ENCODE assay signal across 2 cellular contexts in the genomic region with DNA sequence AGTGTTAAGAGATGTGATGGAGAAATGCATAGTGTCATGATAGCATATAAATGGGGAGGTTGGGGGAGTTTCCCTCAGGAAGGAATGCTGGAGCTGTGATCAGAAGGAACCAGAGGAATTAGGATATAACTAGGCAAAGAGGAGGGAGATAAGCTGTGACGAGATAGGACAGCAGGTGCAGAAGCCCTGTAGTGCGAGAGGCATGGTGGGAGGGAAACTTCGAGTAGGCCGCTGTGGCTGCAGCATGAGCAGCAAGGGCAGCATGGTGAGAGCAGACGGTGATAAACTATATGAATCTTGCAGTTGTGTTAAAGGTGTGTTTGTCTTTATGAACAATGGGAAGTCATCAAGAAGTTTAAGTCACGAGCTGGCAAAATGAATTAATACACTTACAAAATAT.
TF ChIP-seq lines count a peak whose summit lies in the region.

No MANE protein-coding gene starts in this region.

TF ChIP-seq in H1, 55 proteins besides CTCF, POLR2A, EP300 and RAD21:
- TF ChIP-seq CREB1 (IDR thresholded peaks at IDR 0.05) (0 out of 2 replicates have a peak, but pooled peaks have one; percentile 12), EZH2 (IDR thresholded peaks at IDR 0.05; ENCODE audit: low read depth, low read length, severe bottlenecking) (no peak), E2F6 (IDR thresholded peaks at IDR 0.05) (peak; percentile 86), SP4 (IDR thresholded peaks at IDR 0.05; ENCODE audit: low read length) (no peak), HDAC2 (IDR thresholded peaks at IDR 0.05; ENCODE audit: borderline replicate concordance in 1 of 2, low read depth in 2 of 2, low read length in 2 of 2) (no peak), POLR2AphosphoS5 (IDR thresholded peaks at IDR 0.05; ENCODE audit: low read depth, low read length) (peak; percentile 67), JUN (IDR thresholded peaks at IDR 0.05; ENCODE audit: low read depth, low read length) (no peak), ZNF274 (IDR thresholded peaks at IDR 0.05; ENCODE audit: borderline replicate concordance, extremely low read depth, low read length) (no peak), CBX5 (IDR thresholded peaks at IDR 0.05; ENCODE audit: low read depth, low read length) (no peak), SIRT6 (IDR thresholded peaks at IDR 0.05; ENCODE audit: low read length) (no peak), NRF1 (IDR thresholded peaks at IDR 0.05; ENCODE audit: low read depth, low read length) (no peak), CEBPB (IDR thresholded peaks at IDR 0.05; ENCODE audit: low read depth, low read length) (no peak), TAF1 (IDR thresholded peaks at IDR 0.05; ENCODE audit: low read depth, low read length) (no peak), SUZ12 (IDR thresholded peaks at IDR 0.05; ENCODE audit: low read length) (no peak), MAFK (IDR thresholded peaks at IDR 0.05; ENCODE audit: low read depth, low read length) (no peak), KDM1A (IDR thresholded peaks at IDR 0.05; ENCODE audit: borderline replicate concordance, low read length) (no peak)
- TF ChIP-seq, protein P1, sequence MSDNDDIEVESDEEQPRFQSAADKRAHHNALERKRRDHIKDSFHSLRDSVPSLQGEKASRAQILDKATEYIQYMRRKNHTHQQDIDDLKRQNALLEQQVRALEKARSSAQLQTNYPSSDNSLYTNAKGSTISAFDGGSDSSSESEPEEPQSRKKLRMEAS (IDR thresholded peaks at IDR 0.05) = peak; percentile 80

TF ChIP-seq in HEK293T, 16 proteins besides CTCF, POLR2A, EP300 and RAD21:
- TF ChIP-seq NFRKB (IDR thresholded peaks at IDR 0.05) (no peak), BHLHE40 (IDR thresholded peaks at IDR 0.05; ENCODE audit: borderline replicate concordance) (no peak), ZNF384 (IDR thresholded peaks at IDR 0.05) (no peak), LEF1 (IDR thresholded peaks at IDR 0.05; ENCODE audit: borderline replicate concordance) (no peak), ELF4 (IDR thresholded peaks at IDR 0.05) (no peak), HDGF (IDR thresholded peaks at IDR 0.05; ENCODE audit: borderline replicate concordance) (no peak), FOXK2 (IDR thresholded peaks at IDR 0.05) (no peak), SUZ12 (IDR thresholded peaks at IDR 0.05) (no peak), L3MBTL2 (conservative IDR thresholded peaks at IDR 0.05) (no peak), FOXM1 (IDR thresholded peaks at IDR 0.05; ENCODE audit: borderline replicate concordance) (no peak), TARDBP (IDR thresholded peaks at IDR 0.05) (no peak), ARNT (IDR thresholded peaks at IDR 0.05) (no peak), CTBP1 (IDR thresholded peaks at IDR 0.05; ENCODE audit: borderline replicate concordance) (no peak), FOXA1 (IDR thresholded peaks at IDR 0.05) (no peak)
